In the genomic region with DNA sequence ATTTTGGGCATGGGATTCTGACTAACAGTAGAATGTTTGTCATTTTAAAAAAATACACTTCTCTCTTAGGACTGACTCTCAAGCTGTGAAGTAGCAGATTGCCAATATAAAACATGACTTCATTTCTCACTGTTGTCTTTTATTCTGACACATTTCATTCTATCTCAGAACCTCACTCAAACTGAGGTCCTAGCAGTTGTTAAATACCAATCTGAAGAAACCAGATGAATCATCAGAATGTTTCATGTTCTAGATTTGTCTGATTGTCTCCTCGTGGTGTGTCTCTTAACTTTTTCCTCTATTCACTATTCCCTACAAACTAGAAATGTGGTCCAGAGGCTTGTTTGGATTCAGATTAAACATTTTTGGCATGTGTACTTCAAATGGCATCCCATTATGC, we compare ENCODE assay signal across 21 cellular contexts.
DNase-seq lines count a peak whose midpoint lies in the region; ATAC-seq, FAIRE-seq and TF ChIP-seq lines count a peak whose summit lies in the region.
"Had no signal": no experiment of that assay in that cellular context is flagged by ENCODE, and none has a peak within 500 bp of the region (broad histone marks: within the 10 kb centered on the region; RNA-seq: fewer than 3 reads in every experiment).

No MANE protein-coding gene starts in this region.

- H3K27me3 ChIP-seq in GM23248 (replicated peaks; ENCODE audit: insufficient read depth) (no peaks in the 10 kb centered on the region), astrocyte (ENCODE audit: insufficient read depth, low read length) (no peaks in the 10 kb centered on the region)
- H3K27me3 ChIP-seq: colonic mucosa had no signal

- H3K9ac ChIP-seq in GM23248 = no peak overlapping the region
- no peak overlapping the region for H3K9ac ChIP-seq in astrocyte (ENCODE audit: low read length)

- H3K36me3 Mint-ChIP-seq in astrocyte (ENCODE audit: low read depth, unreplicated experiment) = no peaks in the 10 kb centered on the region
- H3K36me3 Mint-ChIP-seq in progenitor cell of endocrine pancreas (ENCODE audit: insufficient read depth) = no peaks in the 10 kb centered on the region
- H3K36me3 Mint-ChIP-seq: CD4-positive, alpha-beta memory T cell; memory B cell; natural killer cell had no signal

- H3K27ac Mint-ChIP-seq in astrocyte (ENCODE audit: unreplicated experiment) (no peak overlapping the region), progenitor cell of endocrine pancreas (no peak overlapping the region)
- H3K27ac Mint-ChIP-seq: CD4-positive, alpha-beta memory T cell; memory B cell; natural killer cell had no signal

- CTCF ChIA-PET in A549 (lab: Yijun Ruan, JAX) = no interaction called here

- H3K36me3 ChIP-seq in GM23248 (ENCODE audit: low read depth) (no peaks in the 10 kb centered on the region), astrocyte (ENCODE audit: insufficient read depth, low read length) (no peaks in the 10 kb centered on the region)
- H3K36me3 ChIP-seq: colonic mucosa had no signal

- H3K9me3 Mint-ChIP-seq in astrocyte (ENCODE audit: unreplicated experiment) (no peaks in the 10 kb centered on the region), progenitor cell of endocrine pancreas (ENCODE audit: low read depth) (no peaks in the 10 kb centered on the region)
- H3K9me3 Mint-ChIP-seq: memory B cell had no signal

- H2AFZ ChIP-seq in GM23248 (no peak overlapping the region), astrocyte (ENCODE audit: low read depth, low read length) (no peak overlapping the region)

- H3K4me3 Mint-ChIP-seq in astrocyte (ENCODE audit: unreplicated experiment) = no peak overlapping the region
- H3K4me3 Mint-ChIP-seq in progenitor cell of endocrine pancreas (ENCODE audit: low read depth) = no peak overlapping the region
- H3K4me3 Mint-ChIP-seq: CD4-positive, alpha-beta memory T cell; memory B cell; natural killer cell had no signal

- H3K27ac ChIP-seq in A549 = no peak overlapping the region
- H3K27ac ChIP-seq in GM23248 = no peak overlapping the region
- H3K27ac ChIP-seq in astrocyte (ENCODE audit: low read depth, low read length) = no peak overlapping the region
- H3K27ac ChIP-seq: colonic mucosa had no signal

- no peaks in the 10 kb centered on the region for H3K79me2 ChIP-seq in GM23248 (ENCODE audit: insufficient read depth)
- no peaks in the 10 kb centered on the region for H3K79me2 ChIP-seq in astrocyte (ENCODE audit: insufficient read depth, low read length)

- no peak overlapping the region for H3K4me2 ChIP-seq in A549
- H3K4me2 ChIP-seq in GM23248 (ENCODE audit: unreplicated experiment) = no peak overlapping the region
- no peak overlapping the region for H3K4me2 ChIP-seq in astrocyte (ENCODE audit: low read length)

- ATAC-seq in A549 (no peak), HG02870 (IDR thresholded peaks at IDR 0.05; ENCODE audit: unreplicated experiment) (no peak)
- ATAC-seq: natural killer cell had no signal

- H3K27me3 Mint-ChIP-seq in astrocyte (ENCODE audit: low read depth, unreplicated experiment) (no peaks in the 10 kb centered on the region), progenitor cell of endocrine pancreas (no peaks in the 10 kb centered on the region)

- no peaks in the 10 kb centered on the region for H3F3A ChIP-seq in GM23248 (ENCODE audit: insufficient read depth)

- TF ChIP-seq POLR2A in A549 (IDR thresholded peaks at IDR 0.05; ENCODE audit: low read length) = no peak

- 0 out of 2 replicates have a peak, but pooled peaks cover 3% of the 10 kb centered on the region for H3K9me2 ChIP-seq in GM23248 (ENCODE audit: insufficient read depth)

- peak; percentile 76 for FAIRE-seq in A549 (lab: Jason Lieb, UNC)
- peak; percentile 84 for FAIRE-seq in astrocyte (lab: Jason Lieb, UNC)
- FAIRE-seq: endometrium, kidney had no signal

- H3K9me3 ChIP-seq in A549 (no peaks in the 10 kb centered on the region), GM23248 (ENCODE audit: low read depth) (no peaks in the 10 kb centered on the region), astrocyte (ENCODE audit: insufficient read depth, low read depth, low read length) (no peaks in the 10 kb centered on the region)
- H3K9me3 ChIP-seq: colonic mucosa had no signal

- H3K4me1 Mint-ChIP-seq in astrocyte (ENCODE audit: low read depth, unreplicated experiment) (peaks cover 10% of the 10 kb centered on the region), progenitor cell of endocrine pancreas (ENCODE audit: low read depth) (no peaks in the 10 kb centered on the region)
- H3K4me1 Mint-ChIP-seq: CD4-positive, alpha-beta memory T cell; memory B cell; natural killer cell had no signal

- H3K4me3 ChIP-seq in A549 (no peak overlapping the region), GM23248 (no peak overlapping the region), astrocyte (ENCODE audit: insufficient read depth, low read depth, low read length) (no peak overlapping the region)
- H3K4me3 ChIP-seq: colonic mucosa had no signal

- TF ChIP-seq EP300 in A549 (IDR thresholded peaks at IDR 0.05) = no peak

- in situ Hi-C loops in GM23248 (cut with MboI) = no loop called here

- TF ChIP-seq CTCF in A549 (IDR thresholded peaks at IDR 0.05) (no peak), astrocyte (IDR thresholded peaks at IDR 0.05; ENCODE audit: insufficient read depth, low read depth, low read length) (no peak), progenitor cell of endocrine pancreas (IDR thresholded peaks at IDR 0.05; ENCODE audit: unreplicated experiment) (no peak)

- H4K20me1 ChIP-seq in GM23248 (ENCODE audit: insufficient read depth) = no peaks in the 10 kb centered on the region
- H4K20me1 ChIP-seq in astrocyte (ENCODE audit: insufficient read depth, low read length) = no peaks in the 10 kb centered on the region

- POLR2A ChIA-PET in A549 (lab: Yijun Ruan, JAX) = no interaction called here

- no peak for TF ChIP-seq RAD21 in A549 (conservative IDR thresholded peaks at IDR 0.05 in 1 of 2, IDR thresholded peaks at IDR 0.05 in 1 of 2)

- 3% methylated on average over 1 of the region's 1 CpG for WGBS in A549 (ENCODE audit: missing lambda C conversion rate)
- 0 to 12% methylated on average over 1 of the region's 1 CpG for WGBS in GM23248 (ENCODE audit: low coverage in 1 of 2, low lambda C conversion rate in 2 of 2, missing lambda C conversion rate in 2 of 2), 2 experiments

- DNase-seq in A549 (ENCODE audit: low read depth in 1 of 2, low spot score in 1 of 2) (no peak), GM23248 (peak; percentile 60), astrocyte (ENCODE audit: low read depth) (no peak), iris pigment epithelial cell (ENCODE audit: low read depth) (peak; percentile 73), hippocampal formation (lab: John Stamatoyannopoulos, UW) (no peak), progenitor cell of endocrine pancreas (ENCODE audit: low spot score, unreplicated experiment) (no peak), NCI-H345 (lab: John Stamatoyannopoulos, UW) (no peak)
- DNase-seq: anterior cingulate cortex; CD4-positive, alpha-beta memory T cell; colonic mucosa; foreskin melanocyte; GOT3; Kasumi-1; kidney; natural killer cell; NCI-H1105 treated with DMSO at 0.1 percent for 48 hours; NCI-H526; stimulated activated CD4-positive, alpha-beta T cell treated with anti-CD3 and anti-CD28 coated beads, Interleukin-2, amount 100 ng/mL, for 24 hours had no signal

- peaks cover 3% of the 10 kb centered on the region; the same call in 2 of the 3 replicates for H3K4me1 ChIP-seq in A549
- H3K4me1 ChIP-seq in GM23248 (ENCODE audit: insufficient read depth) = peaks cover 14% of the 10 kb centered on the region
- H3K4me1 ChIP-seq in astrocyte (ENCODE audit: insufficient read depth, low read length) = no peaks in the 10 kb centered on the region
- H3K4me1 ChIP-seq: colonic mucosa had no signal

TF ChIP-seq in A549, 52 proteins besides CTCF, POLR2A, EP300 and RAD21 (continues in another document):
- TF ChIP-seq MAFK (IDR thresholded peaks at IDR 0.05; ENCODE audit: partially characterized antibody) (no peak), JUNB (IDR thresholded peaks at IDR 0.05) (no peak), FOSL2 (IDR thresholded peaks at IDR 0.05) (no peak), FOSL2 (CRISPR knock-in tag; IDR thresholded peaks at IDR 0.05) (no peak), FOXS1 (CRISPR knock-in tag; IDR thresholded peaks at IDR 0.05) (no peak), CBX2 (IDR thresholded peaks at IDR 0.05; ENCODE audit: borderline replicate concordance, low read depth) (no peak), PHF8 (IDR thresholded peaks at IDR 0.05; ENCODE audit: borderline replicate concordance, low read depth) (no peak), SMC3 (IDR thresholded peaks at IDR 0.05) (no peak)
- TF ChIP-seq, protein P1, sequence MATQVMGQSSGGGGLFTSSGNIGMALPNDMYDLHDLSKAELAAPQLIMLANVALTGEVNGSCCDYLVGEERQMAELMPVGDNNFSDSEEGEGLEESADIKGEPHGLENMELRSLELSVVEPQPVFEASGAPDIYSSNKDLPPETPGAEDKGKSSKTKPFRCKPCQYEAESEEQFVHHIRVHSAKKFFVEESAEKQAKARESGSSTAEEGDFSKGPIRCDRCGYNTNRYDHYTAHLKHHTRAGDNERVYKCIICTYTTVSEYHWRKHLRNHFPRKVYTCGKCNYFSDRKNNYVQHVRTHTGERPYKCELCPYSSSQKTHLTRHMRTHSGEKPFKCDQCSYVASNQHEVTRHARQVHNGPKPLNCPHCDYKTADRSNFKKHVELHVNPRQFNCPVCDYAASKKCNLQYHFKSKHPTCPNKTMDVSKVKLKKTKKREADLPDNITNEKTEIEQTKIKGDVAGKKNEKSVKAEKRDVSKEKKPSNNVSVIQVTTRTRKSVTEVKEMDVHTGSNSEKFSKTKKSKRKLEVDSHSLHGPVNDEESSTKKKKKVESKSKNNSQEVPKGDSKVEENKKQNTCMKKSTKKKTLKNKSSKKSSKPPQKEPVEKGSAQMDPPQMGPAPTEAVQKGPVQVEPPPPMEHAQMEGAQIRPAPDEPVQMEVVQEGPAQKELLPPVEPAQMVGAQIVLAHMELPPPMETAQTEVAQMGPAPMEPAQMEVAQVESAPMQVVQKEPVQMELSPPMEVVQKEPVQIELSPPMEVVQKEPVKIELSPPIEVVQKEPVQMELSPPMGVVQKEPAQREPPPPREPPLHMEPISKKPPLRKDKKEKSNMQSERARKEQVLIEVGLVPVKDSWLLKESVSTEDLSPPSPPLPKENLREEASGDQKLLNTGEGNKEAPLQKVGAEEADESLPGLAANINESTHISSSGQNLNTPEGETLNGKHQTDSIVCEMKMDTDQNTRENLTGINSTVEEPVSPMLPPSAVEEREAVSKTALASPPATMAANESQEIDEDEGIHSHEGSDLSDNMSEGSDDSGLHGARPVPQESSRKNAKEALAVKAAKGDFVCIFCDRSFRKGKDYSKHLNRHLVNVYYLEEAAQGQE (IDR thresholded peaks at IDR 0.05) = no peak

Comparison
In these comparisons a context has a peak if more than half of its experiments do, and no peak if none do; other contexts are left out.
1. DNase-seq: peak in GM23248 (single experiment) and iris pigment epithelial cell (single experiment); none in A549 (0 of 2), astrocyte (single experiment), hippocampal formation (0 of 2), progenitor cell of endocrine pancreas (single experiment) and NCI-H345 (single experiment).